In the genomic region with DNA sequence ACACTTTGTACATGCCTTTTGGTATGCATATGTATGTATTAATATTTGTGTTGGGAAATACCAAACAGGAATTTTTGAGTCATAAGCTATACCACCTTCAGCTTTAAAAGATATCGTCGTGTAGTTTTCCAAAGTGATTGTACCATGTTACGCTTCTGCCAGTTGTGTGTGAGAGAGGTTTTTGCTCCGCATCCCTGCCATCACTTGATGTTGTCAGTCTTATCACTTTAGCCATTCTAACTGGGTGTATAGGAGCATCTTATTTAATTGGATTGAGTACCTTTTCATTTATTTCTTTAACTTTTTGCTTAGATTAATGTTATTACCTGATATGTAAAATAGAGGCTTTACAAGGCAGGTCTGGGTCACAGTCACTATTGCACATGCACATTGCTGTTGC, we compare ENCODE assay signal across 21 cellular contexts.
"Had no signal": no experiment of that assay in that cellular context is flagged by ENCODE, and none has a peak within 500 bp of the region (broad histone marks: within the 10 kb centered on the region; RNA-seq: fewer than 3 reads in every experiment).

No MANE protein-coding gene starts in this region.

- DNase-seq: activated CD4-positive, CD25-positive, alpha-beta regulatory T cell; activated CD8-positive, alpha-beta T cell treated with anti-CD3 and anti-CD28 coated beads, Interleukin-2, amount 10 ng/mL, durations not matched to agents 7 days and 5 days; activated naive CD4-positive, alpha-beta T cell treated with Interleukin-2 at 50 U/mL for 16 hours; activated T-cell treated with anti-CD3 and anti-CD28 coated beads, Interleukin-2, amount 50 U/mL, for 24 hours; aorta; colonic mucosa; erythroblast; foreskin melanocyte; left ventricle myocardium superior; stimulated activated CD4-positive, alpha-beta T cell treated with anti-CD3 and anti-CD28 coated beads, Interleukin-12 subunit alpha, Interleukin-12 subunit beta, amount 100 ng/mL, for 4 hours; stimulated activated CD4-positive, alpha-beta T cell treated with anti-CD3 and anti-CD28 coated beads, Interleukin-1b, Interleukin-23, amount 100 ng/mL, for 48 hours; stimulated activated CD8-positive, alpha-beta memory T cell treated with anti-CD3 and anti-CD28 coated beads, Interleukin-4, amount 100 ng/mL, for 48 hours; stimulated activated naive CD4-positive, alpha-beta T cell treated with Interleukin-2 at 50 U/mL for 16 hours; T-helper 1 cell; T-helper 9 cell; thyroid gland had no signal

- H3K9me3 Mint-ChIP-seq: activated CD4-positive, alpha-beta T cell treated with anti-CD3 and anti-CD28 coated beads, Interleukin-2, amount 10 ng/mL, durations not matched to agents 24 days and 14 days; activated T-cell treated with anti-CD3 and anti-CD28 coated beads, Interleukin-2, amount 50 U/mL, for 24 hours; activated T-helper 2 cell treated with anti-CD3 and anti-CD28 coated beads, Interferon-gamma antibody, Interleukin-2, Interleukin-4, amounts not matched to agents 10 μg/mL and 5 μg/mL and 100 μg/mL, durations not matched to agents 14 hours and 24 hours and 36 hours; central memory CD8-positive, alpha-beta T cell had no signal

- H3K27ac Mint-ChIP-seq: activated CD4-positive, alpha-beta T cell treated with anti-CD3 and anti-CD28 coated beads, Interleukin-2, amount 10 ng/mL, durations not matched to agents 24 days and 14 days; activated CD8-positive, alpha-beta T cell treated with anti-CD3 and anti-CD28 coated beads, Interleukin-2, amount 10 ng/mL, durations not matched to agents 7 days and 5 days; activated T-cell treated with anti-CD3 and anti-CD28 coated beads, Interleukin-2, amount 50 U/mL, for 24 hours; activated T-helper 2 cell treated with anti-CD3 and anti-CD28 coated beads, Interferon-gamma antibody, Interleukin-2, Interleukin-4, amounts not matched to agents 10 μg/mL and 5 μg/mL and 100 μg/mL, durations not matched to agents 14 hours and 24 hours and 36 hours had no signal

- H3K27me3 ChIP-seq: colonic mucosa, thyroid gland had no signal

- FAIRE-seq: endometrium, urothelium cell line had no signal

- H3K27ac ChIP-seq: colonic mucosa, thyroid gland had no signal

- ATAC-seq: activated CD8-positive, alpha-beta T cell treated with anti-CD3 and anti-CD28 coated beads, Interleukin-2, amount 10 ng/mL, durations not matched to agents 7 days and 5 days; left ventricle myocardium superior had no signal

- H3K9me3 ChIP-seq: colonic mucosa, thyroid gland had no signal

- H3K4me3 Mint-ChIP-seq: activated CD4-positive, alpha-beta T cell treated with anti-CD3 and anti-CD28 coated beads, Interleukin-2, amount 10 ng/mL, durations not matched to agents 24 days and 14 days; activated CD8-positive, alpha-beta T cell treated with anti-CD3 and anti-CD28 coated beads, Interleukin-2, amount 10 ng/mL, durations not matched to agents 7 days and 5 days; activated T-cell treated with anti-CD3 and anti-CD28 coated beads, Interleukin-2, amount 50 U/mL, for 24 hours; central memory CD8-positive, alpha-beta T cell had no signal

- H3K4me3 ChIP-seq: colonic mucosa, thyroid gland had no signal

- H3K36me3 ChIP-seq: colonic mucosa, thyroid gland had no signal

- H3K27me3 Mint-ChIP-seq: activated CD4-positive, alpha-beta T cell treated with anti-CD3 and anti-CD28 coated beads, Interleukin-2, amount 10 ng/mL, durations not matched to agents 24 days and 14 days; activated T-cell treated with anti-CD3 and anti-CD28 coated beads, Interleukin-2, amount 50 U/mL, for 24 hours; central memory CD8-positive, alpha-beta T cell had no signal
